In the genomic region with DNA sequence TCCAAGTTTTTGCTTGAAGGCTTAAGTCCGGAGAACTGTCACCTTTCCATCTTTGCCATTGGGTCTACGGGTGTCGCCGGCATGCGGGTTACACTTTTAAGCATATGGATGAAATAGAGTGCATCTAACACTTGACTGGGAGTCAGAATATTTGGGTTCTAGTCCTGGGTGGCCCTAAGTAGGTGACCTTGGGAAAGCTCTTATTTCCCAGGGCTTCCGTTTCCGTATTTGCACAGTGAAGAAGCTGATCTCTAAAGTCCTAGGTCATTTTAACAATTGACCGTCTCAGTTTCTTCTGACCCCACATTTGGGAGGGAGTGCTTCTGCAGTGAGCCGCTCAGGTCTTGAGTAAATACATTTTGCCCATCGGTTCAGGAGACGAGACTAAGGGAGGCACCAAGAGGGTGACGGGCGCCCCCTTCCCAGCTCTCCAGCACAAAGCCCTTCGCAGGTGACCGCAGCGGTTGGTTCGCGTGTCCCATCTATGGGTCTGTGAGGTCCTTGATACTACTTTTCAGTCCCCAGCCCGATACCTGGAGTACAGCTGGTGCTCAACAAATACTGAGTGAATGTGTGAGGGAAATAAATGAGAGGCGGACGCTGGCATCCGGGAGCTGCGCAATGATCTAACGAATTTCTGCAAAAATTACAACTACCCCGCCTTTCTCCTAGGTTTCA, we compare ENCODE assay signal across 1 cellular context.
TF ChIP-seq lines count a peak whose summit lies in the region.

No MANE protein-coding gene starts in this region.

TF ChIP-seq in K562, 482 proteins besides CTCF, POLR2A, EP300 and RAD21 (continued from another document and continues in another):
- TF ChIP-seq, protein P1, sequence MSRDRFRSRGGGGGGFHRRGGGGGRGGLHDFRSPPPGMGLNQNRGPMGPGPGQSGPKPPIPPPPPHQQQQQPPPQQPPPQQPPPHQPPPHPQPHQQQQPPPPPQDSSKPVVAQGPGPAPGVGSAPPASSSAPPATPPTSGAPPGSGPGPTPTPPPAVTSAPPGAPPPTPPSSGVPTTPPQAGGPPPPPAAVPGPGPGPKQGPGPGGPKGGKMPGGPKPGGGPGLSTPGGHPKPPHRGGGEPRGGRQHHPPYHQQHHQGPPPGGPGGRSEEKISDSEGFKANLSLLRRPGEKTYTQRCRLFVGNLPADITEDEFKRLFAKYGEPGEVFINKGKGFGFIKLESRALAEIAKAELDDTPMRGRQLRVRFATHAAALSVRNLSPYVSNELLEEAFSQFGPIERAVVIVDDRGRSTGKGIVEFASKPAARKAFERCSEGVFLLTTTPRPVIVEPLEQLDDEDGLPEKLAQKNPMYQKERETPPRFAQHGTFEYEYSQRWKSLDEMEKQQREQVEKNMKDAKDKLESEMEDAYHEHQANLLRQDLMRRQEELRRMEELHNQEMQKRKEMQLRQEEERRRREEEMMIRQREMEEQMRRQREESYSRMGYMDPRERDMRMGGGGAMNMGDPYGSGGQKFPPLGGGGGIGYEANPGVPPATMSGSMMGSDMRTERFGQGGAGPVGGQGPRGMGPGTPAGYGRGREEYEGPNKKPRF (IDR thresholded peaks at IDR 0.05; ENCODE audit: low read depth, low read length): no peak
- TF ChIP-seq MCM3 (IDR thresholded peaks at IDR 0.05) (no peak), ERF (CRISPR knock-in tag; IDR thresholded peaks at IDR 0.05) (no peak), ZNF41 (CRISPR knock-in tag; conservative IDR thresholded peaks at IDR 0.05) (no peak), TCF7L2 (IDR thresholded peaks at IDR 0.05; ENCODE audit: low read depth, low read length) (no peak), POLR2H (tag; IDR thresholded peaks at IDR 0.05; ENCODE audit: low read depth) (peak; percentile 70; the same call in 1 of the 2 replicates), FOS (IDR thresholded peaks at IDR 0.05; ENCODE audit: extremely low read depth, insufficient read length) (no peak), HDAC1 (IDR thresholded peaks at IDR 0.05) (0 out of 4 replicates have a peak, but pooled peaks of 1 of the 2 experiments have one; percentile 35), SAFB (IDR thresholded peaks at IDR 0.05; ENCODE audit: borderline replicate concordance, low read depth, low read length) (no peak), NR2F6 (CRISPR knock-in tag; IDR thresholded peaks at IDR 0.05) (no peak), ZNF165 (CRISPR knock-in tag; IDR thresholded peaks at IDR 0.05; ENCODE audit: borderline replicate concordance) (no peak), FOXJ2 (tag; IDR thresholded peaks at IDR 0.05) (no peak), ZFX (CRISPR knock-in tag; IDR thresholded peaks at IDR 0.05) (no peak)
- TF ChIP-seq, protein P2, sequence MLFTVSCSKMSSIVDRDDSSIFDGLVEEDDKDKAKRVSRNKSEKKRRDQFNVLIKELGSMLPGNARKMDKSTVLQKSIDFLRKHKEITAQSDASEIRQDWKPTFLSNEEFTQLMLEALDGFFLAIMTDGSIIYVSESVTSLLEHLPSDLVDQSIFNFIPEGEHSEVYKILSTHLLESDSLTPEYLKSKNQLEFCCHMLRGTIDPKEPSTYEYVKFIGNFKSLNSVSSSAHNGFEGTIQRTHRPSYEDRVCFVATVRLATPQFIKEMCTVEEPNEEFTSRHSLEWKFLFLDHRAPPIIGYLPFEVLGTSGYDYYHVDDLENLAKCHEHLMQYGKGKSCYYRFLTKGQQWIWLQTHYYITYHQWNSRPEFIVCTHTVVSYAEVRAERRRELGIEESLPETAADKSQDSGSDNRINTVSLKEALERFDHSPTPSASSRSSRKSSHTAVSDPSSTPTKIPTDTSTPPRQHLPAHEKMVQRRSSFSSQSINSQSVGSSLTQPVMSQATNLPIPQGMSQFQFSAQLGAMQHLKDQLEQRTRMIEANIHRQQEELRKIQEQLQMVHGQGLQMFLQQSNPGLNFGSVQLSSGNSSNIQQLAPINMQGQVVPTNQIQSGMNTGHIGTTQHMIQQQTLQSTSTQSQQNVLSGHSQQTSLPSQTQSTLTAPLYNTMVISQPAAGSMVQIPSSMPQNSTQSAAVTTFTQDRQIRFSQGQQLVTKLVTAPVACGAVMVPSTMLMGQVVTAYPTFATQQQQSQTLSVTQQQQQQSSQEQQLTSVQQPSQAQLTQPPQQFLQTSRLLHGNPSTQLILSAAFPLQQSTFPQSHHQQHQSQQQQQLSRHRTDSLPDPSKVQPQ (CRISPR knock-in tag; IDR thresholded peaks at IDR 0.05; ENCODE audit: borderline replicate concordance): no peak
- TF ChIP-seq, protein P3, sequence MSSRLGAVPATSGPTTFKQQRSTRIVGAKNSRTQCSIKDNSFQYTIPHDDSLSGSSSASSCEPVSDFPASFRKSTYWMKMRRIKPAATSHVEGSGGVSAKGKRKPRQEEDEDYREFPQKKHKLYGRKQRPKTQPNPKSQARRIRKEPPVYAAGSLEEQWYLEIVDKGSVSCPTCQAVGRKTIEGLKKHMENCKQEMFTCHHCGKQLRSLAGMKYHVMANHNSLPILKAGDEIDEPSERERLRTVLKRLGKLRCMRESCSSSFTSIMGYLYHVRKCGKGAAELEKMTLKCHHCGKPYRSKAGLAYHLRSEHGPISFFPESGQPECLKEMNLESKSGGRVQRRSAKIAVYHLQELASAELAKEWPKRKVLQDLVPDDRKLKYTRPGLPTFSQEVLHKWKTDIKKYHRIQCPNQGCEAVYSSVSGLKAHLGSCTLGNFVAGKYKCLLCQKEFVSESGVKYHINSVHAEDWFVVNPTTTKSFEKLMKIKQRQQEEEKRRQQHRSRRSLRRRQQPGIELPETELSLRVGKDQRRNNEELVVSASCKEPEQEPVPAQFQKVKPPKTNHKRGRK (tag; IDR thresholded peaks at IDR 0.05): no peak
- TF ChIP-seq, protein P4, sequence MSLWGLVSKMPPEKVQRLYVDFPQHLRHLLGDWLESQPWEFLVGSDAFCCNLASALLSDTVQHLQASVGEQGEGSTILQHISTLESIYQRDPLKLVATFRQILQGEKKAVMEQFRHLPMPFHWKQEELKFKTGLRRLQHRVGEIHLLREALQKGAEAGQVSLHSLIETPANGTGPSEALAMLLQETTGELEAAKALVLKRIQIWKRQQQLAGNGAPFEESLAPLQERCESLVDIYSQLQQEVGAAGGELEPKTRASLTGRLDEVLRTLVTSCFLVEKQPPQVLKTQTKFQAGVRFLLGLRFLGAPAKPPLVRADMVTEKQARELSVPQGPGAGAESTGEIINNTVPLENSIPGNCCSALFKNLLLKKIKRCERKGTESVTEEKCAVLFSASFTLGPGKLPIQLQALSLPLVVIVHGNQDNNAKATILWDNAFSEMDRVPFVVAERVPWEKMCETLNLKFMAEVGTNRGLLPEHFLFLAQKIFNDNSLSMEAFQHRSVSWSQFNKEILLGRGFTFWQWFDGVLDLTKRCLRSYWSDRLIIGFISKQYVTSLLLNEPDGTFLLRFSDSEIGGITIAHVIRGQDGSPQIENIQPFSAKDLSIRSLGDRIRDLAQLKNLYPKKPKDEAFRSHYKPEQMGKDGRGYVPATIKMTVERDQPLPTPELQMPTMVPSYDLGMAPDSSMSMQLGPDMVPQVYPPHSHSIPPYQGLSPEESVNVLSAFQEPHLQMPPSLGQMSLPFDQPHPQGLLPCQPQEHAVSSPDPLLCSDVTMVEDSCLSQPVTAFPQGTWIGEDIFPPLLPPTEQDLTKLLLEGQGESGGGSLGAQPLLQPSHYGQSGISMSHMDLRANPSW (CRISPR knock-in tag; IDR thresholded peaks at IDR 0.05): no peak
- TF ChIP-seq, protein P5, sequence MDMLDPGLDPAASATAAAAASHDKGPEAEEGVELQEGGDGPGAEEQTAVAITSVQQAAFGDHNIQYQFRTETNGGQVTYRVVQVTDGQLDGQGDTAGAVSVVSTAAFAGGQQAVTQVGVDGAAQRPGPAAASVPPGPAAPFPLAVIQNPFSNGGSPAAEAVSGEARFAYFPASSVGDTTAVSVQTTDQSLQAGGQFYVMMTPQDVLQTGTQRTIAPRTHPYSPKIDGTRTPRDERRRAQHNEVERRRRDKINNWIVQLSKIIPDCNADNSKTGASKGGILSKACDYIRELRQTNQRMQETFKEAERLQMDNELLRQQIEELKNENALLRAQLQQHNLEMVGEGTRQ (CRISPR knock-in tag; IDR thresholded peaks at IDR 0.05): no peak
- TF ChIP-seq, protein P6, sequence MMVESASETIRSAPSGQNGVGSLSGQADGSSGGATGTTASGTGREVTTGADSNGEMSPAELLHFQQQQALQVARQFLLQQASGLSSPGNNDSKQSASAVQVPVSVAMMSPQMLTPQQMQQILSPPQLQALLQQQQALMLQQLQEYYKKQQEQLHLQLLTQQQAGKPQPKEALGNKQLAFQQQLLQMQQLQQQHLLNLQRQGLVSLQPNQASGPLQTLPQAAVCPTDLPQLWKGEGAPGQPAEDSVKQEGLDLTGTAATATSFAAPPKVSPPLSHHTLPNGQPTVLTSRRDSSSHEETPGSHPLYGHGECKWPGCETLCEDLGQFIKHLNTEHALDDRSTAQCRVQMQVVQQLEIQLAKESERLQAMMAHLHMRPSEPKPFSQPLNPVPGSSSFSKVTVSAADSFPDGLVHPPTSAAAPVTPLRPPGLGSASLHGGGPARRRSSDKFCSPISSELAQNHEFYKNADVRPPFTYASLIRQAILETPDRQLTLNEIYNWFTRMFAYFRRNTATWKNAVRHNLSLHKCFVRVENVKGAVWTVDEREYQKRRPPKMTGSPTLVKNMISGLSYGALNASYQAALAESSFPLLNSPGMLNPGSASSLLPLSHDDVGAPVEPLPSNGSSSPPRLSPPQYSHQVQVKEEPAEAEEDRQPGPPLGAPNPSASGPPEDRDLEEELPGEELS (CRISPR knock-in tag; IDR thresholded peaks at IDR 0.05; ENCODE audit: borderline replicate concordance): no peak
- TF ChIP-seq, protein P7, sequence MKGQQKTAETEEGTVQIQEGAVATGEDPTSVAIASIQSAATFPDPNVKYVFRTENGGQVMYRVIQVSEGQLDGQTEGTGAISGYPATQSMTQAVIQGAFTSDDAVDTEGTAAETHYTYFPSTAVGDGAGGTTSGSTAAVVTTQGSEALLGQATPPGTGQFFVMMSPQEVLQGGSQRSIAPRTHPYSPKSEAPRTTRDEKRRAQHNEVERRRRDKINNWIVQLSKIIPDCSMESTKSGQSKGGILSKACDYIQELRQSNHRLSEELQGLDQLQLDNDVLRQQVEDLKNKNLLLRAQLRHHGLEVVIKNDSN (CRISPR knock-in tag; IDR thresholded peaks at IDR 0.05): no peak
- TF ChIP-seq, protein P8, sequence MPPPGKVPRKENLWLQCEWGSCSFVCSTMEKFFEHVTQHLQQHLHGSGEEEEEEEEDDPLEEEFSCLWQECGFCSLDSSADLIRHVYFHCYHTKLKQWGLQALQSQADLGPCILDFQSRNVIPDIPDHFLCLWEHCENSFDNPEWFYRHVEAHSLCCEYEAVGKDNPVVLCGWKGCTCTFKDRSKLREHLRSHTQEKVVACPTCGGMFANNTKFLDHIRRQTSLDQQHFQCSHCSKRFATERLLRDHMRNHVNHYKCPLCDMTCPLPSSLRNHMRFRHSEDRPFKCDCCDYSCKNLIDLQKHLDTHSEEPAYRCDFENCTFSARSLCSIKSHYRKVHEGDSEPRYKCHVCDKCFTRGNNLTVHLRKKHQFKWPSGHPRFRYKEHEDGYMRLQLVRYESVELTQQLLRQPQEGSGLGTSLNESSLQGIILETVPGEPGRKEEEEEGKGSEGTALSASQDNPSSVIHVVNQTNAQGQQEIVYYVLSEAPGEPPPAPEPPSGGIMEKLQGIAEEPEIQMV (tag; conservative IDR thresholded peaks at IDR 0.05; ENCODE audit: low read depth): peak; percentile 62; the same call in 1 of the 2 replicates
- TF ChIP-seq, protein P9, sequence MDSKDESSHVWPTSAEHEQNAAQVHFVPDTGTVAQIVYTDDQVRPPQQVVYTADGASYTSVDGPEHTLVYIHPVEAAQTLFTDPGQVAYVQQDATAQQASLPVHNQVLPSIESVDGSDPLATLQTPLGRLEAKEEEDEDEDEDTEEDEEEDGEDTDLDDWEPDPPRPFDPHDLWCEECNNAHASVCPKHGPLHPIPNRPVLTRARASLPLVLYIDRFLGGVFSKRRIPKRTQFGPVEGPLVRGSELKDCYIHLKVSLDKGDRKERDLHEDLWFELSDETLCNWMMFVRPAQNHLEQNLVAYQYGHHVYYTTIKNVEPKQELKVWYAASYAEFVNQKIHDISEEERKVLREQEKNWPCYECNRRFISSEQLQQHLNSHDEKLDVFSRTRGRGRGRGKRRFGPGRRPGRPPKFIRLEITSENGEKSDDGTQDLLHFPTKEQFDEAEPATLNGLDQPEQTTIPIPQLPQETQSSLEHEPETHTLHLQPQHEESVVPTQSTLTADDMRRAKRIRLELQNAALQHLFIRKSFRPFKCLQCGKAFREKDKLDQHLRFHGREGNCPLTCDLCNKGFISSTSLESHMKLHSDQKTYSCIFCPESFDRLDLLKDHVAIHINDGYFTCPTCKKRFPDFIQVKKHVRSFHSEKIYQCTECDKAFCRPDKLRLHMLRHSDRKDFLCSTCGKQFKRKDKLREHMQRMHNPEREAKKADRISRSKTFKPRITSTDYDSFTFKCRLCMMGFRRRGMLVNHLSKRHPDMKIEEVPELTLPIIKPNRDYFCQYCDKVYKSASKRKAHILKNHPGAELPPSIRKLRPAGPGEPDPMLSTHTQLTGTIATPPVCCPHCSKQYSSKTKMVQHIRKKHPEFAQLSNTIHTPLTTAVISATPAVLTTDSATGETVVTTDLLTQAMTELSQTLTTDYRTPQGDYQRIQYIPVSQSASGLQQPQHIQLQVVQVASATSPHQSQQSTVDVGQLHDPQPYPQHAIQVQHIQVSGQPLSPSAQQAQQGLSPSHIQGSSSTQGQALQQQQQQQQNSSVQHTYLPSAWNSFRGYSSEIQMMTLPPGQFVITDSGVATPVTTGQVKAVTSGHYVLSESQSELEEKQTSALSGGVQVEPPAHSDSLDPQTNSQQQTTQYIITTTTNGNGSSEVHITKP (IDR thresholded peaks at IDR 0.05; ENCODE audit: partially characterized antibody): peak; percentile 89
- TF ChIP-seq, protein P10, sequence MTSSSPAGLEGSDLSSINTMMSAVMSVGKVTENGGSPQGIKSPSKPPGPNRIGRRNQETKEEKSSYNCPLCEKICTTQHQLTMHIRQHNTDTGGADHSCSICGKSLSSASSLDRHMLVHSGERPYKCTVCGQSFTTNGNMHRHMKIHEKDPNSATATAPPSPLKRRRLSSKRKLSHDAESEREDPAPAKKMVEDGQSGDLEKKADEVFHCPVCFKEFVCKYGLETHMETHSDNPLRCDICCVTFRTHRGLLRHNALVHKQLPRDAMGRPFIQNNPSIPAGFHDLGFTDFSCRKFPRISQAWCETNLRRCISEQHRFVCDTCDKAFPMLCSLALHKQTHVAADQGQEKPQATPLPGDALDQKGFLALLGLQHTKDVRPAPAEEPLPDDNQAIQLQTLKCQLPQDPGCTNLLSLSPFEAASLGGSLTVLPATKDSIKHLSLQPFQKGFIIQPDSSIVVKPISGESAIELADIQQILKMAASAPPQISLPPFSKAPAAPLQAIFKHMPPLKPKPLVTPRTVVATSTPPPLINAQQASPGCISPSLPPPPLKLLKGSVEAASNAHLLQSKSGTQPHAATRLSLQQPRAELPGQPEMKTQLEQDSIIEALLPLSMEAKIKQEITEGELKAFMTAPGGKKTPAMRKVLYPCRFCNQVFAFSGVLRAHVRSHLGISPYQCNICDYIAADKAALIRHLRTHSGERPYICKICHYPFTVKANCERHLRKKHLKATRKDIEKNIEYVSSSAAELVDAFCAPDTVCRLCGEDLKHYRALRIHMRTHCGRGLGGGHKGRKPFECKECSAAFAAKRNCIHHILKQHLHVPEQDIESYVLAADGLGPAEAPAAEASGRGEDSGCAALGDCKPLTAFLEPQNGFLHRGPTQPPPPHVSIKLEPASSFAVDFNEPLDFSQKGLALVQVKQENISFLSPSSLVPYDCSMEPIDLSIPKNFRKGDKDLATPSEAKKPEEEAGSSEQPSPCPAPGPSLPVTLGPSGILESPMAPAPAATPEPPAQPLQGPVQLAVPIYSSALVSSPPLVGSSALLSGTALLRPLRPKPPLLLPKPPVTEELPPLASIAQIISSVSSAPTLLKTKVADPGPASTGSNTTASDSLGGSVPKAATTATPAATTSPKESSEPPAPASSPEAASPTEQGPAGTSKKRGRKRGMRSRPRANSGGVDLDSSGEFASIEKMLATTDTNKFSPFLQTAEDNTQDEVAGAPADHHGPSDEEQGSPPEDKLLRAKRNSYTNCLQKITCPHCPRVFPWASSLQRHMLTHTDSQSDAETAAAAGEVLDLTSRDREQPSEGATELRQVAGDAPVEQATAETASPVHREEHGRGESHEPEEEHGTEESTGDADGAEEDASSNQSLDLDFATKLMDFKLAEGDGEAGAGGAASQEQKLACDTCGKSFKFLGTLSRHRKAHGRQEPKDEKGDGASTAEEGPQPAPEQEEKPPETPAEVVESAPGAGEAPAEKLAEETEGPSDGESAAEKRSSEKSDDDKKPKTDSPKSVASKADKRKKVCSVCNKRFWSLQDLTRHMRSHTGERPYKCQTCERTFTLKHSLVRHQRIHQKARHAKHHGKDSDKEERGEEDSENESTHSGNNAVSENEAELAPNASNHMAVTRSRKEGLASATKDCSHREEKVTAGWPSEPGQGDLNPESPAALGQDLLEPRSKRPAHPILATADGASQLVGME (CRISPR knock-in tag; IDR thresholded peaks at IDR 0.05): no peak
